In the genomic region with DNA sequence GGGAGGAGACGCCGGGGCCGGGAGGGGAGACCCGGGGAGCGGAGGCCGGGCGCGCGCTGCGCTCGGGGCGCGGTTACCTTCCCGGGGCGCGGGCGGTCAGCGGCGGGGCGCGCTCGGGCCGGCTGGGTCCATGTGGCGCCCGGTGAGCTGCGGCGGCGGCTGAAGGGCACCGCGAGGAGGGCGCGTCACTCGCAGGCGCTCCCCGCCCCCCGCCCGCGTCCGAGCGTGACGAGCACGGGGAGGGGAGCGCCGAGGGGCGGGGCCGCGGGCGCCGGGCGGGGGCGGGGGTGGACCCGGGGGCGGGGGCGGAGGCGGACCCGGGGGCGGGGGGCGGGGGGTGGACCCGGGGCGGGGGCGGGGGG, we compare ENCODE assay signal across 9 cellular contexts. TPM values are rescaled to one million over a fixed set of nuclear protein-coding genes. Genes with fewer than 3 reads are reported as not detected.
DNase-seq lines count a peak whose midpoint lies in the region; ATAC-seq and TF ChIP-seq lines count a peak whose summit lies in the region.
"Had no signal": no experiment of that assay in that cellular context is flagged by ENCODE, and none has a peak within 500 bp of the region (broad histone marks: within the 10 kb centered on the region; RNA-seq: fewer than 3 reads in every experiment).

Gene CPLX1 (minus strand): TSS at position 161 of the 362 bp plus-strand sequence. CDS start 1,607 bp downstream, outside the sequence.

- no peak within 1 kb of the TSS for H3K27ac Mint-ChIP-seq in stimulated activated naive CD8-positive, alpha-beta T cell treated with anti-CD3 and anti-CD28 coated beads, Interleukin-15, amount 100 ng/mL, for 72 hours
- no peak within 1 kb of the TSS for H3K27ac Mint-ChIP-seq in T-helper 17 cell

- peaks cover 8% of the 10 kb centered on the region for H3K4me1 Mint-ChIP-seq in stimulated activated naive CD8-positive, alpha-beta T cell treated with anti-CD3 and anti-CD28 coated beads, Interleukin-15, amount 100 ng/mL, for 72 hours
- H3K4me1 Mint-ChIP-seq in T-helper 17 cell, result peaks cover 5% of the 10 kb centered on the region

- peaks cover 85% of the 10 kb centered on the region for H3K27me3 Mint-ChIP-seq in stimulated activated naive CD8-positive, alpha-beta T cell treated with anti-CD3 and anti-CD28 coated beads, Interleukin-15, amount 100 ng/mL, for 72 hours
- peaks cover 51% of the 10 kb centered on the region for H3K27me3 Mint-ChIP-seq in T-helper 17 cell

- H3K27me3 ChIP-seq in iPS-18a (ENCODE audit: control insufficient read depth, insufficient read depth, low read length) (peaks cover 72% of the 10 kb centered on the region), tibial artery (peaks cover 8 to 95% of the 10 kb centered on the region in 2 donors)

- ATAC-seq in stimulated activated naive CD8-positive, alpha-beta T cell treated with anti-CD3 and anti-CD28 coated beads, Interleukin-15, amount 100 ng/mL, for 72 hours, result no peak
- ATAC-seq in stimulated activated naive CD8-positive, alpha-beta T cell treated with anti-CD3 and anti-CD28 coated beads, Interleukin-15, Interleukin-2, amounts not matched to agents 100 U/mL and 50 U/mL, for 24 hours, result no peak
- peak; percentile 13 for ATAC-seq in T-helper 17 cell
- no peak for ATAC-seq in HG03460 (IDR thresholded peaks at IDR 0.05; ENCODE audit: unreplicated experiment)
- no peak for ATAC-seq in GM19463 (IDR thresholded peaks at IDR 0.05; ENCODE audit: unreplicated experiment)

- no peaks in the 10 kb centered on the region for H3K36me3 ChIP-seq in iPS-18a (ENCODE audit: control insufficient read depth, low read depth, low read length)
- H3K36me3 ChIP-seq in tibial artery, result no peaks in the 10 kb centered on the region

- no peak for DNase-seq in stimulated activated naive CD8-positive, alpha-beta T cell treated with anti-CD3 and anti-CD28 coated beads, Interleukin-15, amount 100 ng/mL, for 72 hours
- DNase-seq in stimulated activated naive CD8-positive, alpha-beta T cell treated with anti-CD3 and anti-CD28 coated beads, Interleukin-15, Interleukin-2, amounts not matched to agents 100 U/mL and 50 U/mL, for 24 hours, result no peak
- DNase-seq in T-helper 17 cell (peak in 1 of 3 donors; percentile 31), tibial artery (no peak)
- DNase-seq in NK-92 treated with Interleukin-12 subunit alpha and Interleukin-12 subunit beta, amount 100 ng/mL, for 24 hours (lab: John Stamatoyannopoulos, UW), result no peak

- H3K36me3 Mint-ChIP-seq in T-helper 17 cell (ENCODE audit: low read depth), result peaks cover 11% of the 10 kb centered on the region

- no peak within 1 kb of the TSS for H3K27ac ChIP-seq in iPS-18a (ENCODE audit: low read length)
- H3K27ac ChIP-seq in tibial artery, result no peak within 1 kb of the TSS

- peak within 1 kb of the TSS; percentile 53 to 60 for H3K4me3 Mint-ChIP-seq in stimulated activated naive CD8-positive, alpha-beta T cell treated with anti-CD3 and anti-CD28 coated beads, Interleukin-15, amount 100 ng/mL, for 72 hours
- peak within 1 kb of the TSS; percentile 70 for H3K4me3 Mint-ChIP-seq in T-helper 17 cell

- H3K4me1 ChIP-seq in iPS-18a (ENCODE audit: control insufficient read depth, low read depth, low read length) (no peaks in the 10 kb centered on the region), tibial artery (peaks cover 0 to 24% (median 18%) of the 10 kb centered on the region in 4 donors)

- intact Hi-C loops in tibial artery (cut with DNase I; ENCODE audit: low total_unique reads), result no loop called here

- no peaks in the 10 kb centered on the region for H3K9me3 Mint-ChIP-seq in stimulated activated naive CD8-positive, alpha-beta T cell treated with anti-CD3 and anti-CD28 coated beads, Interleukin-15, amount 100 ng/mL, for 72 hours

- TF ChIP-seq CTCF in tibial artery (IDR thresholded peaks at IDR 0.05), result no peak

- no peaks in the 10 kb centered on the region for H3K9me3 ChIP-seq in T-helper 17 cell (ENCODE audit: control insufficient read depth, low read length, poor library complexity, severe bottlenecking)
- H3K9me3 ChIP-seq in iPS-18a (ENCODE audit: control insufficient read depth, low read depth, low read length), result no peaks in the 10 kb centered on the region
- H3K9me3 ChIP-seq in tibial artery, result no peaks in the 10 kb centered on the region

- no peak within 1 kb of the TSS for H3K9ac ChIP-seq in iPS-18a (ENCODE audit: low read length)

- H3K4me3 ChIP-seq in iPS-18a (ENCODE audit: low read length) (peak within 1 kb of the TSS; percentile 27), tibial artery (peak within 1 kb of the TSS; percentile 25 to 49)

RNA-seq across cellular contexts. Expression of gene CPLX1, which starts in this region (rescaled TPM):
- 1 to 10 TPM; 3.1 to 3.7 TPM for total RNA-seq in T-helper 17 cell
- total RNA-seq: skeletal muscle tissue had no signal
